15 cellular contexts compared by ENCODE assay signal in the genomic region with DNA sequence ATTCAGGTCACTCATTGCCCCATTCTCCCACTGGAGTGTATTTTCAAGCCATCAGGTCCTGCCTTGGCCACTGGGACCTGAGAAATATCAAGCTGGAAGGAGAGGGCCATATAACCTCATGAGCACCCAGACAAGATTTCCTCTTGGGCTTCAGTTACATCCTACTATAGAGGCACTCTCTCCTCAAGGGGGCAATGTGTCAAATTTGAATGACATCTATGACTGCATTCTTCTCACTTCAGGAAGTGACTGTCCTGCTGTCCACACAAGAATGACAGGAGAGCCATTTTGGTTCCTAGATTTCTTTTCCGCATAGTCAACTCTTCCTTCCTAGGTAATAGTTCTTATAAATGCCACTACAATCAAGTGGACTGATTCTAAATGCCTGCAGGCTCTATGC.
DNase-seq lines count a peak whose midpoint lies in the region; ATAC-seq and TF ChIP-seq lines count a peak whose summit lies in the region.
"Had no signal": no experiment of that assay in that cellular context is flagged by ENCODE, and none has a peak within 500 bp of the region (broad histone marks: within the 10 kb centered on the region; RNA-seq: fewer than 3 reads in every experiment).

No MANE protein-coding gene starts in this region.

- no peak overlapping the region for H3K27ac Mint-ChIP-seq in CD14-positive monocyte

- H3K4me1 Mint-ChIP-seq in CD14-positive monocyte: no peaks in the 10 kb centered on the region

- no peak overlapping the region for H3K4me2 ChIP-seq in SK-N-SH
- H3K4me2 ChIP-seq in parathyroid adenoma (ENCODE audit: low read length): no peak overlapping the region
- H3K4me2 ChIP-seq: A549 had no signal

- H2AFZ ChIP-seq in SK-N-SH (ENCODE audit: low read depth) (no peak overlapping the region), parathyroid adenoma (no peak overlapping the region)

- 0 out of 4 replicates have a peak overlapping the region, but pooled peaks of 1 of the 2 experiments have one; percentile 34 for H3K27ac ChIP-seq in SK-N-SH (ENCODE audit: low read depth in 2 of 2, low read length in 1 of 2)
- peak overlapping the region; percentile 51 for H3K27ac ChIP-seq in parathyroid adenoma
- H3K27ac ChIP-seq: A549, stomach had no signal

- no peak overlapping the region for H3K9ac ChIP-seq in SK-N-SH
- H3K9ac ChIP-seq in parathyroid adenoma: no peak overlapping the region

- peaks cover 13 to 44% of the 10 kb centered on the region in 2 experiments; a peak in 3 of 4 replicates for H3K4me1 ChIP-seq in SK-N-SH (ENCODE audit: control insufficient read depth in 1 of 2, insufficient read depth in 2 of 2, low read depth in 1 of 2, low read length in 1 of 2)
- peaks cover 14% of the 10 kb centered on the region for H3K4me1 ChIP-seq in parathyroid adenoma

- no peak overlapping the region for H3K4me3 ChIP-seq in SK-N-SH (ENCODE audit: low read depth in 2 of 2, low read length in 1 of 2)
- H3K4me3 ChIP-seq in parathyroid adenoma (ENCODE audit: low read depth, low read length): no peak overlapping the region
- H3K4me3 ChIP-seq: A549, mucosa of descending colon, stomach had no signal

- TF ChIP-seq CTCF in SK-N-SH (IDR thresholded peaks at IDR 0.05) (no peak), parathyroid adenoma (IDR thresholded peaks at IDR 0.05) (no peak), CD14-positive monocyte (IDR thresholded peaks at IDR 0.05) (no peak)

- no peaks in the 10 kb centered on the region for H3K27me3 ChIP-seq in SK-N-SH (ENCODE audit: insufficient read depth)
- no peaks in the 10 kb centered on the region for H3K27me3 ChIP-seq in parathyroid adenoma (ENCODE audit: control insufficient read depth, insufficient read depth, low read length)
- H3K27me3 ChIP-seq: stomach had no signal

- peaks cover 0 to 2% (median 0%) of the 10 kb centered on the region in 7 donors for H3K9me3 Mint-ChIP-seq in CD14-positive monocyte

- no peaks in the 10 kb centered on the region for H3K27me3 Mint-ChIP-seq in CD14-positive monocyte (ENCODE audit: low read depth in 3 of 3)

- no peak for TF ChIP-seq EP300 in SK-N-SH (IDR thresholded peaks at IDR 0.05; ENCODE audit: borderline replicate concordance in 1 of 2, low read depth in 1 of 2, low read length in 1 of 2)

- POLR2A ChIA-PET in SK-N-SH (lab: Yijun Ruan, JAX) (no interaction called here), HEK293T (lab: Yijun Ruan, JAX) (no interaction called here)

- no peaks in the 10 kb centered on the region for H3K9me2 ChIP-seq in SK-N-SH

- peaks cover 27% of the 10 kb centered on the region for H3F3A ChIP-seq in SK-N-SH (replicated peaks; ENCODE audit: insufficient read depth)

- TF ChIP-seq RAD21 in SK-N-SH (IDR thresholded peaks at IDR 0.05; ENCODE audit: low read length): no peak

- ATAC-seq in SK-N-SH treated with all-trans-retinoic acid at 6 μM for 48 hours: no peak
- ATAC-seq in GM18519 (IDR thresholded peaks at IDR 0.05; ENCODE audit: low FRiP score, unreplicated experiment): no peak
- ATAC-seq: mucosa of descending colon had no signal

- no peaks in the 10 kb centered on the region for H4K20me1 ChIP-seq in SK-N-SH (ENCODE audit: insufficient read depth)

- H3K4me3 Mint-ChIP-seq in CD14-positive monocyte: no peak overlapping the region

- CTCF ChIA-PET in SK-N-SH (lab: Yijun Ruan, JAX) (interaction anchor here (1.4 kb wide), 1 partner anchor 16 kb away, joined by 5 read pairs; no protein-coding TSS in a partner anchor), HEK293T (lab: Yijun Ruan, JAX) (no interaction called here)

- intact Hi-C loops in CD14-positive monocyte (cut with micrococcal nuclease): no loop called here

- no peaks in the 10 kb centered on the region for H3K36me3 Mint-ChIP-seq in CD14-positive monocyte

- no peaks in the 10 kb centered on the region for H3K36me3 ChIP-seq in SK-N-SH (replicated peaks in 1 of 2; ENCODE audit: control insufficient read depth in 1 of 2, insufficient read depth in 2 of 2, low read length in 1 of 2)
- H3K36me3 ChIP-seq in parathyroid adenoma (ENCODE audit: control insufficient read depth, insufficient read depth, low read length): no peaks in the 10 kb centered on the region
- H3K36me3 ChIP-seq: stomach had no signal

- no peak for DNase-seq in SK-N-SH
- DNase-seq in HEK293T (ENCODE audit: extremely low spot score): no peak
- DNase-seq in OCI-M1 (lab: John Stamatoyannopoulos, UW): peak; percentile 48
- DNase-seq in CD14-positive monocyte (ENCODE audit: low spot score): no peak
- no peak for DNase-seq in NCI-H2227 treated with DMSO at 0.1 percent for 48 hours (lab: John Stamatoyannopoulos, UW)
- DNase-seq: activated CD4-positive, alpha-beta T cell treated with anti-CD3 and anti-CD28 coated beads, Interleukin-2, amount 50 U/mL, for 4 hours; amniotic stem cell; mucosa of descending colon; NCI-H1417; NCI-H510A; stomach had no signal

- H3K9me3 ChIP-seq in SK-N-SH (no peaks in the 10 kb centered on the region), parathyroid adenoma (ENCODE audit: control insufficient read depth, low read length) (no peaks in the 10 kb centered on the region)
- H3K9me3 ChIP-seq: A549, mucosa of descending colon, stomach had no signal

- WGBS in SK-N-SH (ENCODE audit: low lambda C conversion rate): 94% methylated on average over 1 of the region's 1 CpG

- H3K79me2 ChIP-seq in SK-N-SH (ENCODE audit: insufficient read depth) (no peaks in the 10 kb centered on the region), parathyroid adenoma (no peaks in the 10 kb centered on the region)

TF ChIP-seq in SK-N-SH, 30 proteins besides CTCF, POLR2A, EP300 and RAD21:
- TF ChIP-seq ELF1 (IDR thresholded peaks at IDR 0.05) (no peak), PBX3 (IDR thresholded peaks at IDR 0.05) (peak; percentile 16; the same call in 1 of the 2 replicates), EZH2phosphoT487 (IDR thresholded peaks at IDR 0.05; ENCODE audit: borderline replicate concordance, low read depth) (no peak)

TF ChIP-seq in SK-N-SH treated with all-trans-retinoic acid at 6 μM for 48 hours, 23 proteins besides CTCF, POLR2A, EP300 and RAD21:
- TF ChIP-seq ZNF70 (CRISPR knock-in tag; IDR thresholded peaks at IDR 0.05): no peak

TF ChIP-seq in HEK293T, 16 proteins besides CTCF, POLR2A, EP300 and RAD21:
- TF ChIP-seq, protein P1, sequence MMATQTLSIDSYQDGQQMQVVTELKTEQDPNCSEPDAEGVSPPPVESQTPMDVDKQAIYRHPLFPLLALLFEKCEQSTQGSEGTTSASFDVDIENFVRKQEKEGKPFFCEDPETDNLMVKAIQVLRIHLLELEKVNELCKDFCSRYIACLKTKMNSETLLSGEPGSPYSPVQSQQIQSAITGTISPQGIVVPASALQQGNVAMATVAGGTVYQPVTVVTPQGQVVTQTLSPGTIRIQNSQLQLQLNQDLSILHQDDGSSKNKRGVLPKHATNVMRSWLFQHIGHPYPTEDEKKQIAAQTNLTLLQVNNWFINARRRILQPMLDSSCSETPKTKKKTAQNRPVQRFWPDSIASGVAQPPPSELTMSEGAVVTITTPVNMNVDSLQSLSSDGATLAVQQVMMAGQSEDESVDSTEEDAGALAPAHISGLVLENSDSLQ (IDR thresholded peaks at IDR 0.05): peak; percentile 28; the same call in 1 of the 2 replicates
- TF ChIP-seq SP1 (IDR thresholded peaks at IDR 0.05) (no peak), FOXK2 (IDR thresholded peaks at IDR 0.05) (no peak), HDGF (IDR thresholded peaks at IDR 0.05; ENCODE audit: borderline replicate concordance) (no peak), ZNF384 (IDR thresholded peaks at IDR 0.05) (no peak), NFRKB (IDR thresholded peaks at IDR 0.05) (no peak)
